22 cellular contexts compared by ENCODE assay signal in genomic region chr15:95287774-95288173, GRCh38.
DNase-seq lines count a peak whose midpoint lies in the region; ATAC-seq and TF ChIP-seq lines count a peak whose summit lies in the region.
"Had no signal": no experiment of that assay in that cellular context is flagged by ENCODE, and none has a peak within 500 bp of the region (broad histone marks: within the 10 kb centered on the region; RNA-seq: fewer than 3 reads in every experiment).

No MANE protein-coding gene starts in this region.

- H3K9me3 ChIP-seq in heart right ventricle, result no peaks in the 10 kb centered on the region
- H3K9me3 ChIP-seq in esophagus squamous epithelium, result no peaks in the 10 kb centered on the region
- no peaks in the 10 kb centered on the region for H3K9me3 ChIP-seq in upper lobe of right lung
- H3K9me3 ChIP-seq in T-helper 17 cell (ENCODE audit: control insufficient read depth, low read length, poor library complexity, severe bottlenecking), result no peaks in the 10 kb centered on the region
- H3K9me3 ChIP-seq: heart left ventricle, neutrophil had no signal

- H3K27me3 ChIP-seq in heart right ventricle, result no peaks in the 10 kb centered on the region
- peaks cover 0 to 4% (median 0%) of the 10 kb centered on the region in 4 donors for H3K27me3 ChIP-seq in esophagus squamous epithelium
- H3K27me3 ChIP-seq in upper lobe of right lung, result no peaks in the 10 kb centered on the region
- H3K27me3 ChIP-seq: cardiac muscle cell, heart left ventricle had no signal

- TF ChIP-seq CTCF in heart right ventricle (IDR thresholded peaks at IDR 0.05), result no peak
- no peak for TF ChIP-seq CTCF in esophagus squamous epithelium (IDR thresholded peaks at IDR 0.05)
- TF ChIP-seq CTCF in neural crest cell (conservative IDR thresholded peaks at IDR 0.05), result no peak
- no peak for TF ChIP-seq CTCF in upper lobe of right lung (IDR thresholded peaks at IDR 0.05)

- H3K36me3 ChIP-seq in heart right ventricle, result no peaks in the 10 kb centered on the region
- H3K36me3 ChIP-seq in esophagus squamous epithelium, result no peaks in the 10 kb centered on the region
- no peaks in the 10 kb centered on the region for H3K36me3 ChIP-seq in upper lobe of right lung
- H3K36me3 ChIP-seq: cardiac muscle cell, heart left ventricle, neutrophil had no signal

- no peak for TF ChIP-seq POLR2A in esophagus squamous epithelium (IDR thresholded peaks at IDR 0.05)

- intact Hi-C loops in heart right ventricle (cut with DNase I) (loop anchor here in 2 of 10 donors (5.0 to 10.0 kb wide), 2 partner anchors 45 to 613 kb away; no protein-coding TSS in a partner anchor), cardiac septum (cut with DNase I) (no loop called here), esophagus squamous epithelium (cut with DNase I) (no loop called here), upper lobe of right lung (cut with DNase I) (no loop called here)

- H3K36me3 Mint-ChIP-seq in neural crest cell (ENCODE audit: low read depth), result no peaks in the 10 kb centered on the region
- no peaks in the 10 kb centered on the region for H3K36me3 Mint-ChIP-seq in T-helper 17 cell (ENCODE audit: low read depth)
- H3K36me3 Mint-ChIP-seq: activated naive CD4-positive, alpha-beta T cell treated with anti-CD3 and anti-CD28 coated beads, Interleukin-2, amount 10 ng/mL, durations not matched to agents 7 days and 5 days; stimulated activated naive B cell treated with anti-CD40 and anti-IgM and Interleukin-4, amounts not matched to agents 10 μg/mL and 1 μg/mL and 100 μg/mL, for 72 hours had no signal

- ATAC-seq in heart right ventricle, result peak in 2 of 8 donors; percentile 25 to 26
- no peak for ATAC-seq in upper lobe of right lung
- no peak for ATAC-seq in T-helper 17 cell
- ATAC-seq: activated CD4-positive, CD25-positive, alpha-beta regulatory T cell treated with anti-CD3 and anti-CD28 coated beads, Interleukin-2, amount 50 U/mL, for 24 hours; left lobe of liver; stimulated activated naive B cell treated with anti-CD40 and anti-IgM and Interleukin-4, amounts not matched to agents 10 μg/mL and 1 μg/mL and 100 μg/mL, for 72 hours had no signal

- H3K27me3 Mint-ChIP-seq in neural crest cell (ENCODE audit: low read depth) (no peaks in the 10 kb centered on the region), T-helper 17 cell (peaks cover 38% of the 10 kb centered on the region)

- DNase-seq in heart right ventricle (no peak), cardiac septum (ENCODE audit: low spot score) (no peak), esophagus squamous epithelium (lab: John Stamatoyannopoulos, UW) (no peak), neural crest cell (ENCODE audit: low read depth, low spot score) (no peak), upper lobe of right lung (no peak), T-helper 17 cell (no peak), DMS153 (lab: John Stamatoyannopoulos, UW) (no peak), NCI-H1436 treated with DMSO at 0.1 percent for 48 hours (lab: John Stamatoyannopoulos, UW) (no peak)
- DNase-seq: 8988T; activated CD8-positive, alpha-beta memory T cell treated with anti-CD3 and anti-CD28 coated beads, Interleukin-2, amount 50 U/mL, for 4 hours; activated naive CD4-positive, alpha-beta T cell treated with anti-CD3 and anti-CD28 coated beads, Interleukin-2, amount 10 ng/mL, durations not matched to agents 7 days and 5 days; C1 segment of cervical spinal cord; heart left ventricle; NCI-H1930; RPMI8226; stimulated activated naive B cell treated with anti-CD40 and anti-IgM and Interleukin-4, amounts not matched to agents 10 μg/mL and 1 μg/mL and 100 μg/mL, for 72 hours had no signal

- H3K27ac ChIP-seq in heart right ventricle (peak overlapping the region in 6 of 10 donors; percentile 26 to 59 (median 32)), esophagus squamous epithelium (peak overlapping the region; percentile 41 to 77 (median 72)), upper lobe of right lung (peak overlapping the region; percentile 51)
- H3K27ac ChIP-seq: cardiac muscle cell, neutrophil, skin epidermis had no signal

- WGBS in heart right ventricle, 2 donors, result 80 to 86% methylated on average over 9 of the region's 9 CpGs
- WGBS in esophagus squamous epithelium, 2 donors, result 60 to 70% methylated on average over 9 of the region's 9 CpGs

- H3K27ac Mint-ChIP-seq in neural crest cell (ENCODE audit: unreplicated experiment), result peak overlapping the region; percentile 91
- H3K27ac Mint-ChIP-seq in T-helper 17 cell, result no peak overlapping the region
- H3K27ac Mint-ChIP-seq: activated naive CD4-positive, alpha-beta T cell treated with anti-CD3 and anti-CD28 coated beads, Interleukin-2, amount 10 ng/mL, durations not matched to agents 7 days and 5 days; stimulated activated naive B cell treated with anti-CD40 and anti-IgM and Interleukin-4, amounts not matched to agents 10 μg/mL and 1 μg/mL and 100 μg/mL, for 72 hours; T-helper 1 cell treated with Interleukin-12 subunit alpha and Interleukin-12 subunit beta and Interleukin-4 antibody, amounts not matched to agents 30 μg/mL and 1 μg/mL, for 36 hours had no signal

- H3K4me1 ChIP-seq in heart right ventricle (peaks cover 0 to 36% (median 0%) of the 10 kb centered on the region in 9 donors), esophagus squamous epithelium (peaks cover 0 to 20% (median 8%) of the 10 kb centered on the region in 3 donors), upper lobe of right lung (no peaks in the 10 kb centered on the region)

- H3K4me1 Mint-ChIP-seq in neural crest cell (peaks cover 96% of the 10 kb centered on the region), T-helper 17 cell (peaks cover 4% of the 10 kb centered on the region)
- H3K4me1 Mint-ChIP-seq: stimulated activated naive B cell treated with anti-CD40 and anti-IgM and Interleukin-4, amounts not matched to agents 10 μg/mL and 1 μg/mL and 100 μg/mL, for 72 hours had no signal

- H3K4me3 ChIP-seq in heart right ventricle (no peak overlapping the region), esophagus squamous epithelium (no peak overlapping the region), upper lobe of right lung (no peak overlapping the region)
- H3K4me3 ChIP-seq: cardiac muscle cell, heart left ventricle, skin epidermis had no signal

- no peaks in the 10 kb centered on the region for H3K9me3 Mint-ChIP-seq in neural crest cell
- H3K9me3 Mint-ChIP-seq: activated naive CD4-positive, alpha-beta T cell treated with anti-CD3 and anti-CD28 coated beads, Interleukin-2, amount 10 ng/mL, durations not matched to agents 7 days and 5 days; stimulated activated naive B cell treated with anti-CD40 and anti-IgM and Interleukin-4, amounts not matched to agents 10 μg/mL and 1 μg/mL and 100 μg/mL, for 72 hours had no signal

- H3K4me3 Mint-ChIP-seq in neural crest cell (peak overlapping the region; percentile 75), T-helper 17 cell (no peak overlapping the region)
- H3K4me3 Mint-ChIP-seq: activated naive CD4-positive, alpha-beta T cell treated with anti-CD3 and anti-CD28 coated beads, Interleukin-2, amount 10 ng/mL, durations not matched to agents 7 days and 5 days; stimulated activated naive B cell treated with anti-CD40 and anti-IgM and Interleukin-4, amounts not matched to agents 10 μg/mL and 1 μg/mL and 100 μg/mL, for 72 hours; T-helper 1 cell treated with Interleukin-12 subunit alpha and Interleukin-12 subunit beta and Interleukin-4 antibody, amounts not matched to agents 30 μg/mL and 1 μg/mL, for 36 hours had no signal
